1 cellular context compared by ENCODE assay signal in genomic region chr10:49298990-49299815, GRCh38.
TF ChIP-seq lines count a peak whose summit lies in the region.

Gene C10orf71, plus strand, starts transcription at chr10:49299170. Its CDS starts 23,376 bp downstream, at chr10:49322546.

TF ChIP-seq in K562, 482 proteins besides CTCF, POLR2A, EP300 and RAD21 (continued from another document and continues in another):
- peak; percentile 16; the same call in 1 of the 2 replicates for TF ChIP-seq HINFP (tag; conservative IDR thresholded peaks at IDR 0.05; ENCODE audit: low read depth)
- TF ChIP-seq PRPF4 (IDR thresholded peaks at IDR 0.05; ENCODE audit: insufficient read depth, low read depth, low read length, poor library complexity, severe bottlenecking): no peak
- TF ChIP-seq EP400 (IDR thresholded peaks at IDR 0.05): peak; percentile 21; the same call in 1 of the 2 replicates
- 0 out of 2 replicates have a peak, but pooled peaks have one; percentile 66 for TF ChIP-seq ZNF740 (CRISPR knock-in tag; IDR thresholded peaks at IDR 0.05)
- TF ChIP-seq ZNF740 (tag; IDR thresholded peaks at IDR 0.05): peak in 1 of 2 experiments; percentile 70; a peak in 1 of 4 replicates
- no peak for TF ChIP-seq CHCHD3 (CRISPR knock-in tag; IDR thresholded peaks at IDR 0.05)
- 0 out of 2 replicates have a peak, but pooled peaks have one; percentile 12 for TF ChIP-seq TCF15 (CRISPR knock-in tag; IDR thresholded peaks at IDR 0.05)
- 0 out of 2 replicates have a peak, but pooled peaks have one; percentile 4 for TF ChIP-seq HCFC1 (IDR thresholded peaks at IDR 0.05; ENCODE audit: low read depth, low read length)
- no peak; the same call in 1 of the 2 replicates for TF ChIP-seq ZNF431 (CRISPR knock-in tag; IDR thresholded peaks at IDR 0.05)
- no peak for TF ChIP-seq TCF7L2 (IDR thresholded peaks at IDR 0.05; ENCODE audit: low read depth, low read length)
- TF ChIP-seq TAF9B (IDR thresholded peaks at IDR 0.05; ENCODE audit: partially characterized antibody): peak; percentile 54
- no peak for TF ChIP-seq NFIC (IDR thresholded peaks at IDR 0.05)
- no peak for TF ChIP-seq BMI1 (IDR thresholded peaks at IDR 0.05; ENCODE audit: low read length)
- TF ChIP-seq MAFF (IDR thresholded peaks at IDR 0.05; ENCODE audit: low read length): no peak
- TF ChIP-seq ZSCAN32 (CRISPR knock-in tag; IDR thresholded peaks at IDR 0.05): no peak
- TF ChIP-seq L3MBTL2 (IDR thresholded peaks at IDR 0.05): peak; percentile 63
- TF ChIP-seq POLR2B (IDR thresholded peaks at IDR 0.05; ENCODE audit: low read depth, partially characterized antibody): peak; percentile 18
- TF ChIP-seq GTF2E2 (tag; IDR thresholded peaks at IDR 0.05): no peak
- TF ChIP-seq THRAP3 (IDR thresholded peaks at IDR 0.05; ENCODE audit: borderline replicate concordance): no peak
- TF ChIP-seq SMARCE1 (IDR thresholded peaks at IDR 0.05): no peak; the same call in 1 of the 2 replicates
- TF ChIP-seq ZNF512 (tag; IDR thresholded peaks at IDR 0.05): no peak
- 0 out of 2 replicates have a peak, but pooled peaks have one; percentile 45 for TF ChIP-seq LCOR (CRISPR knock-in tag; IDR thresholded peaks at IDR 0.05)
- 0 out of 2 replicates have a peak, but pooled peaks have one; percentile 20 for TF ChIP-seq RERE (CRISPR knock-in tag; IDR thresholded peaks at IDR 0.05; ENCODE audit: borderline replicate concordance)
- 0 out of 2 replicates have a peak, but pooled peaks have one; percentile 63 for TF ChIP-seq NFATC3 (IDR thresholded peaks at IDR 0.05)
- TF ChIP-seq EGR1 (conservative IDR thresholded peaks at IDR 0.05): peak; percentile 79
- peak; percentile 60 for TF ChIP-seq TBP (optimal IDR thresholded peaks at IDR 0.05; ENCODE audit: low read depth, low read length)
- no peak for TF ChIP-seq E2F3 (CRISPR knock-in tag; IDR thresholded peaks at IDR 0.05)
- TF ChIP-seq HOMEZ (CRISPR knock-in tag; IDR thresholded peaks at IDR 0.05): no peak
- peak; percentile 48 for TF ChIP-seq SAP30 (IDR thresholded peaks at IDR 0.05; ENCODE audit: borderline replicate concordance, insufficient read depth, low read depth, low read length, poor library complexity, severe bottlenecking)
- TF ChIP-seq SIN3A (IDR thresholded peaks at IDR 0.05; ENCODE audit: borderline replicate concordance in 2 of 2, control insufficient read depth in 1 of 2, low read depth in 2 of 2, low read length in 2 of 2): peak; percentile 23 to 31; a peak in 2 of 4 replicates
- peak; percentile 74 for TF ChIP-seq RBFOX2 (IDR thresholded peaks at IDR 0.05; ENCODE audit: low read depth, low read length)
- TF ChIP-seq GTF2A2 (tag; IDR thresholded peaks at IDR 0.05): 0 out of 2 replicates have a peak, but pooled peaks have one; percentile 3
- TF ChIP-seq KDM5B (IDR thresholded peaks at IDR 0.05; ENCODE audit: insufficient replicate concordance, low read depth, low read length): peak; percentile 67
- TF ChIP-seq POLR2AphosphoS2 (IDR thresholded peaks at IDR 0.05; ENCODE audit: low read length): no peak
- TF ChIP-seq FOXA3 (CRISPR knock-in tag; conservative IDR thresholded peaks at IDR 0.05 in 1 of 2, IDR thresholded peaks at IDR 0.05 in 1 of 2): 0 out of 4 replicates have a peak, but pooled peaks have one; percentile 6 to 22
- TF ChIP-seq ZNF124 (CRISPR knock-in tag; IDR thresholded peaks at IDR 0.05): no peak
- TF ChIP-seq HIVEP1 (CRISPR knock-in tag; IDR thresholded peaks at IDR 0.05): no peak
- peak; percentile 77 for TF ChIP-seq TFAP4 (CRISPR knock-in tag; IDR thresholded peaks at IDR 0.05; ENCODE audit: borderline replicate concordance)
- TF ChIP-seq ZZZ3 (IDR thresholded peaks at IDR 0.05): no peak
- TF ChIP-seq ZNF197 (CRISPR knock-in tag; IDR thresholded peaks at IDR 0.05; ENCODE audit: low read depth): peak; percentile 64; the same call in 1 of the 2 replicates
- 0 out of 2 replicates have a peak, but pooled peaks have one; percentile 38 for TF ChIP-seq HMGXB4 (CRISPR knock-in tag; IDR thresholded peaks at IDR 0.05)
- peak; percentile 78 for TF ChIP-seq NFRKB (IDR thresholded peaks at IDR 0.05; ENCODE audit: low read depth)
- TF ChIP-seq TEAD2 (tag; IDR thresholded peaks at IDR 0.05): 0 out of 2 replicates have a peak, but pooled peaks have one; percentile 2
- peak; percentile 72; the same call in 1 of the 2 replicates for TF ChIP-seq ZNF311 (CRISPR knock-in tag; IDR thresholded peaks at IDR 0.05)
- TF ChIP-seq PKNOX1 (IDR thresholded peaks at IDR 0.05): 0 out of 2 replicates have a peak, but pooled peaks have one; percentile 23
- no peak for TF ChIP-seq IRF2 (CRISPR knock-in tag; IDR thresholded peaks at IDR 0.05)
- no peak for TF ChIP-seq NR2C2 (CRISPR knock-in tag; IDR thresholded peaks at IDR 0.05)
- TF ChIP-seq NR2C2 (tag; IDR thresholded peaks at IDR 0.05): peak; percentile 47; the same call in 1 of the 2 replicates
- TF ChIP-seq ZNF589 (CRISPR knock-in tag; IDR thresholded peaks at IDR 0.05; ENCODE audit: low read depth): peak; percentile 90
- no peak for TF ChIP-seq HNRNPLL (IDR thresholded peaks at IDR 0.05; ENCODE audit: low read depth, low read length, poor library complexity, severe bottlenecking)
- TF ChIP-seq ATF3 (IDR thresholded peaks at IDR 0.05): peak; percentile 54; the same call in 1 of the 2 replicates
- TF ChIP-seq ATF3 (CRISPR knock-in tag; conservative IDR thresholded peaks at IDR 0.05): no peak
